8 cellular contexts compared by ENCODE assay signal in genomic region chr22:36335621-36336020, GRCh38. TPM values are rescaled to one million over a fixed set of nuclear protein-coding genes. Genes with fewer than 3 reads are reported as not detected.
A peak's percentile ranks its signal among the peaks of the same experiment; 100 is the strongest.
DNase-seq lines count a peak whose midpoint lies in the region; ATAC-seq and TF ChIP-seq lines count a peak whose summit lies in the region.

No MANE protein-coding gene starts in this region.

- no peaks in the 10 kb centered on the region for H3K27me3 Mint-ChIP-seq in naive B cell

- no peaks in the 10 kb centered on the region for H3K9me3 Mint-ChIP-seq in naive B cell

- peaks cover 0 to 100% of the 10 kb centered on the region in 2 donors for H3K4me1 ChIP-seq in right atrium auricular region
- peaks cover 38 to 65% of the 10 kb centered on the region in 2 donors for H3K4me1 ChIP-seq in uterus

- peaks cover 20 to 25% of the 10 kb centered on the region in 2 donors for H3K36me3 Mint-ChIP-seq in naive B cell

- TF ChIP-seq POLR2A in uterus (IDR thresholded peaks at IDR 0.05), result no peak

- DNase-seq in right atrium auricular region (ENCODE audit: low spot score) (no peak), cardiac septum (ENCODE audit: low spot score) (no peak), caudate nucleus (lab: John Stamatoyannopoulos, UW) (no peak), naive B cell (no peak), uterus (no peak), cerebellar nuclear complex (lab: John Stamatoyannopoulos, UW) (no peak), NCI-H1694 (lab: John Stamatoyannopoulos, UW) (no peak), NCI-H345 (lab: John Stamatoyannopoulos, UW) (no peak)

- H3K4me3 ChIP-seq in right atrium auricular region, result no peak overlapping the region
- H3K4me3 ChIP-seq in uterus, result no peak overlapping the region

- intact Hi-C loops in cardiac septum (cut with DNase I) (no loop called here), uterus (cut with DNase I; ENCODE audit: low total_unique reads) (no loop called here)

- H3K4me3 Mint-ChIP-seq in naive B cell, result peak overlapping the region in 1 of 8 donors; percentile 16

- H3K36me3 ChIP-seq in right atrium auricular region (peaks cover 86% of the 10 kb centered on the region), uterus (no peaks in the 10 kb centered on the region)

- no peak for ATAC-seq in naive B cell (ENCODE audit: low read depth in 2 of 2)

- H3K9me3 ChIP-seq in right atrium auricular region, result no peaks in the 10 kb centered on the region
- no peaks in the 10 kb centered on the region for H3K9me3 ChIP-seq in uterus

- H3K27me3 ChIP-seq in right atrium auricular region (no peaks in the 10 kb centered on the region), uterus (no peaks in the 10 kb centered on the region)

- H3K27ac ChIP-seq in right atrium auricular region (peak overlapping the region; percentile 98 to 99), caudate nucleus (ENCODE audit: low read depth, low read length) (peak overlapping the region; percentile 92), uterus (peak overlapping the region; percentile 95 to 100)

- TF ChIP-seq CTCF in right atrium auricular region (IDR thresholded peaks at IDR 0.05) (no peak), uterus (IDR thresholded peaks at IDR 0.05) (no peak)

- H3K27ac Mint-ChIP-seq in naive B cell, result peak overlapping the region; percentile 28 to 95 (median 80)

- peaks cover 69 to 79% (median 78%) of the 10 kb centered on the region in 3 donors for H3K4me1 Mint-ChIP-seq in naive B cell

RNA-seq across cellular contexts. Expression of gene MYH9, which starts 52.1 kb away (rescaled TPM):
- total RNA-seq in right atrium auricular region (100 to 1,000 TPM; 125 to 229 TPM), cardiac septum (282 TPM), uterus (1,000 to 10,000 TPM in 1 of 4 donors, 100 to 1,000 TPM in 3; 215 to 1,171 (median 400) TPM)
- polyA plus RNA-seq in naive B cell (ENCODE audit: low read depth in 6 of 6), result 100 to 1,000 TPM in 1 of 6 donors, 10 to 100 TPM in 5; 17.3 to 255 (median 64.5) TPM
